Comparison of ENCODE assay signal across 15 cellular contexts in genomic region chr12:104662908-104663307, GRCh38.
"Had no signal": no experiment of that assay in that cellular context is flagged by ENCODE, and none has a peak within 500 bp of the region (broad histone marks: within the 10 kb centered on the region; RNA-seq: fewer than 3 reads in every experiment).

No MANE protein-coding gene starts in this region.

- H3K4me1 ChIP-seq: gastrocnemius medialis had no signal

- H3K9me3 ChIP-seq: gastrocnemius medialis, heart left ventricle, thyroid gland had no signal

- DNase-seq: activated CD4-positive, alpha-beta T cell treated with anti-CD3 and anti-CD28 coated beads, Interleukin-2, amount 50 U/mL, for 4 hours; effector CD8-positive, alpha-beta T cell; gastrocnemius medialis; heart left ventricle; immature natural killer cell; mesenchymal stem cell; naive thymus-derived CD8-positive, alpha-beta T cell; nucleus accumbens; retina; stimulated activated CD4-positive, alpha-beta T cell treated with anti-CD3 and anti-CD28 coated beads, Interleukin-12 subunit alpha, Interleukin-12 subunit beta, amount 100 ng/mL, for 4 hours; stimulated activated CD4-positive, alpha-beta T cell treated with anti-CD3 and anti-CD28 coated beads, Interleukin-1b, Interleukin-23, amount 100 ng/mL, for 48 hours; stimulated activated CD8-positive, alpha-beta memory T cell treated with anti-CD3 and anti-CD28 coated beads, Interleukin-4, amount 100 ng/mL, for 48 hours; stimulated activated naive CD4-positive, alpha-beta T cell treated with Interleukin-2 at 50 U/mL for 16 hours; thyroid gland had no signal

- ATAC-seq: esophagus mucosa; gastrocnemius medialis; heart left ventricle; naive thymus-derived CD8-positive, alpha-beta T cell had no signal

- H3K27ac ChIP-seq: gastrocnemius medialis, heart left ventricle, thyroid gland had no signal

- H3K27me3 ChIP-seq: gastrocnemius medialis, heart left ventricle, thyroid gland had no signal

- H3K4me3 ChIP-seq: gastrocnemius medialis, heart left ventricle, thyroid gland had no signal
